Comparison of ENCODE assay signal across 17 cellular contexts in the genomic region with DNA sequence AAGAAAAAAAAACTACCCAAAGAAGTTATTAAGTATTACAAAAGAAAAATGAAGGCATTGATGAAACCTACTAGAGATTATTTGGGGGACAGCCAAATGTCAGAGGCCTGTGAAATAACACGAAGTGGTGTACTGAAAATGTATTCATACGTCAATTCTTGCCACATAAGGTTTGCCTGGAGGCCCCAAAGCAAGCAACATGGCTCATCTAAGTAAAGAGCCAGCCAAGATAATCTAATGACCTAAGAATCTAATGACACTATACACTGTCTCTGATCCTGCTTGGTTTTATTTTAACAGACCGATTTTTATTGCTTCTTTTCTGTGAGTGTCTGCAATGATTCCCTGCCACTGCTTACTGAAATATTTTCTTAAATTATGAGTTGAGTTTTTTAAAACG. TPM values are rescaled to one million over a fixed set of nuclear protein-coding genes. Genes with fewer than 3 reads are reported as not detected.
A peak's percentile ranks its signal among the peaks of the same experiment; 100 is the strongest.
DNase-seq lines count a peak whose midpoint lies in the region; ATAC-seq, FAIRE-seq and TF ChIP-seq lines count a peak whose summit lies in the region.
"Had no signal": no experiment of that assay in that cellular context is flagged by ENCODE, and none has a peak within 500 bp of the region (broad histone marks: within the 10 kb centered on the region; RNA-seq: fewer than 3 reads in every experiment).

No MANE protein-coding gene starts in this region.

- no peak overlapping the region for H3K4me3 ChIP-seq in esophagus muscularis mucosa
- no peak overlapping the region for H3K4me3 ChIP-seq in left lung
- no peak overlapping the region for H3K4me3 ChIP-seq in tibial artery
- no peak overlapping the region for H3K4me3 ChIP-seq in HepG2 (replicated peaks in 1 of 3; ENCODE audit: insufficient read depth in 1 of 3, low read depth in 2 of 3, low read length in 3 of 3)

- no peak overlapping the region for H2AFZ ChIP-seq in HepG2 (ENCODE audit: low read length)

- CTCF ChIA-PET in HepG2 (lab: Yijun Ruan, JAX; ENCODE audit: low intra/inter-chr PET ratio, low total read pairs): no interaction called here

- no peaks in the 10 kb centered on the region for H3K79me2 ChIP-seq in HepG2 (ENCODE audit: insufficient read depth, low read length)

- no peak for TF ChIP-seq RAD21 in HepG2 (CRISPR knock-in tag; IDR thresholded peaks at IDR 0.05)

- H3K4me1 ChIP-seq in esophagus muscularis mucosa (peaks cover 36 to 53% (median 42%) of the 10 kb centered on the region in 4 donors), left lung (peaks cover 0 to 10% of the 10 kb centered on the region in 2 donors), tibial artery (peaks cover 0 to 58% (median 14%) of the 10 kb centered on the region in 4 donors), HepG2 (ENCODE audit: insufficient read depth, low read length) (no peaks in the 10 kb centered on the region)

- WGBS in esophagus muscularis mucosa: 12% methylated on average over 4 of the region's 4 CpGs
- 5% methylated on average over 4 of the region's 4 CpGs for WGBS in HepG2 (ENCODE audit: low lambda C conversion rate)

- intact Hi-C loops in esophagus muscularis mucosa (cut with DNase I): no loop called here
- intact Hi-C loops in left lung (cut with DNase I): no loop called here
- intact Hi-C loops in tibial artery (cut with DNase I; ENCODE audit: low total_unique reads): no loop called here
- intact Hi-C loops in HepG2 (cut with micrococcal nuclease; ENCODE audit: unreplicated experiment): no loop called here

- H3K9ac ChIP-seq in HepG2 (ENCODE audit: insufficient read depth, low read depth, low read length): no peak overlapping the region

- POLR2A ChIA-PET in HepG2 (lab: Yijun Ruan, JAX): no interaction called here

- no peaks in the 10 kb centered on the region for H4K20me1 ChIP-seq in HepG2 (ENCODE audit: insufficient read depth, low read length)

- ATAC-seq in left lung (peak; percentile 37), HG03025 (IDR thresholded peaks at IDR 0.05; ENCODE audit: low FRiP score, unreplicated experiment) (no peak), HepG2 (no peak)

- TF ChIP-seq EP300 in esophagus muscularis mucosa (IDR thresholded peaks at IDR 0.05): no peak
- no peak for TF ChIP-seq EP300 in HepG2 (IDR thresholded peaks at IDR 0.05; ENCODE audit: low read depth in 2 of 2, low read length in 2 of 2)
- no peak for TF ChIP-seq EP300 in HepG2 (CRISPR knock-in tag; IDR thresholded peaks at IDR 0.05; ENCODE audit: borderline replicate concordance)

- H3K36me3 ChIP-seq in esophagus muscularis mucosa (no peaks in the 10 kb centered on the region), left lung (no peaks in the 10 kb centered on the region), tibial artery (no peaks in the 10 kb centered on the region), HepG2 (replicated peaks in 1 of 2; ENCODE audit: control insufficient read depth in 1 of 2, insufficient read depth in 2 of 2, low read length in 2 of 2) (no peaks in the 10 kb centered on the region)

- no peak for FAIRE-seq in HepG2 (lab: Jason Lieb, UNC)
- FAIRE-seq: colon, G401.6, H54, islet of Langerhans had no signal

- no peak for TF ChIP-seq POLR2A in esophagus muscularis mucosa (IDR thresholded peaks at IDR 0.05; ENCODE audit: low read depth)
- TF ChIP-seq POLR2A in HepG2 (IDR thresholded peaks at IDR 0.05; ENCODE audit: insufficient read depth in 1 of 2, low read depth in 2 of 2, low read length in 2 of 2): no peak

- DNase-seq in M059J (ENCODE audit: low read depth): peak; percentile 29
- no peak for DNase-seq in esophagus muscularis mucosa (ENCODE audit: extremely low spot score)
- DNase-seq in left lung: no peak
- DNase-seq in tibial artery: peak in 1 of 2 donors; percentile 38
- DNase-seq in NOMO-1 treated with dmso at 0.1 percent for 144 hours (lab: John Stamatoyannopoulos, UW; ENCODE audit: unreplicated experiment): no peak
- no peak for DNase-seq in HepG2 (ENCODE audit: low spot score)
- DNase-seq in KBM-7: no peak
- DNase-seq: activated CD4-positive, CD25-positive, alpha-beta regulatory T cell; activated CD8-positive, alpha-beta memory T cell treated with anti-CD3 and anti-CD28 coated beads, Interleukin-2, amount 50 U/mL, for 4 hours; activated naive CD4-positive, alpha-beta T cell treated with anti-CD3 and anti-CD28 coated beads, Interleukin-2, amount 50 U/mL, for 16 hours; CD8-positive, alpha-beta memory T cell; stimulated activated naive CD4-positive, alpha-beta T cell had no signal

- BruUV-seq in HepG2 (replicated peaks; lab: Mats Ljungman, UMichigan): no TSS peak

- no peak for TF ChIP-seq CTCF in esophagus muscularis mucosa (IDR thresholded peaks at IDR 0.05)
- TF ChIP-seq CTCF in left lung (IDR thresholded peaks at IDR 0.05): no peak
- no peak for TF ChIP-seq CTCF in tibial artery (IDR thresholded peaks at IDR 0.05)
- no peak for TF ChIP-seq CTCF in HepG2 (CRISPR knock-in tag; IDR thresholded peaks at IDR 0.05)

- in situ Hi-C loops in HepG2 (cut with HindIII; ENCODE audit: extremely low pct_ligation_motif_present, low pct_unique_long_range_greater_than_20kb) (no loop called here), KBM-7 (cut with MboI; ENCODE audit: low pct_unique_long_range_greater_than_20kb, low sequenced_read_pairs) (no loop called here)

- no peak overlapping the region for H3K4me2 ChIP-seq in HepG2 (ENCODE audit: low read depth, low read length)

- H3K9me3 ChIP-seq in esophagus muscularis mucosa: no peaks in the 10 kb centered on the region
- no peaks in the 10 kb centered on the region for H3K9me3 ChIP-seq in left lung
- no peaks in the 10 kb centered on the region for H3K9me3 ChIP-seq in tibial artery
- H3K9me3 ChIP-seq in HepG2 (ENCODE audit: low read length): no peaks in the 10 kb centered on the region

- no peaks in the 10 kb centered on the region for H3K27me3 ChIP-seq in esophagus muscularis mucosa
- H3K27me3 ChIP-seq in left lung: no peaks in the 10 kb centered on the region
- no peaks in the 10 kb centered on the region for H3K27me3 ChIP-seq in tibial artery
- H3K27me3 ChIP-seq in HepG2 (ENCODE audit: control insufficient read depth in 1 of 2, insufficient read depth in 2 of 2, low read length in 2 of 2): no peaks in the 10 kb centered on the region

- H3K27ac ChIP-seq in esophagus muscularis mucosa (replicated peaks in 1 of 4): peak overlapping the region; percentile 60 to 71 (median 68)
- H3K27ac ChIP-seq in left lung: peak overlapping the region in 1 of 2 donors; percentile 16
- H3K27ac ChIP-seq in tibial artery: peak overlapping the region; percentile 60
- no peak overlapping the region for H3K27ac ChIP-seq in HepG2 (ENCODE audit: extremely low read length, insufficient read depth, low read length)

TF ChIP-seq in HepG2, 621 proteins besides CTCF, POLR2A, EP300 and RAD21:
- TF ChIP-seq, protein P1, sequence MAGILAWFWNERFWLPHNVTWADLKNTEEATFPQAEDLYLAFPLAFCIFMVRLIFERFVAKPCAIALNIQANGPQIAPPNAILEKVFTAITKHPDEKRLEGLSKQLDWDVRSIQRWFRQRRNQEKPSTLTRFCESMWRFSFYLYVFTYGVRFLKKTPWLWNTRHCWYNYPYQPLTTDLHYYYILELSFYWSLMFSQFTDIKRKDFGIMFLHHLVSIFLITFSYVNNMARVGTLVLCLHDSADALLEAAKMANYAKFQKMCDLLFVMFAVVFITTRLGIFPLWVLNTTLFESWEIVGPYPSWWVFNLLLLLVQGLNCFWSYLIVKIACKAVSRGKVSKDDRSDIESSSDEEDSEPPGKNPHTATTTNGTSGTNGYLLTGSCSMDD (CRISPR knock-in tag; IDR thresholded peaks at IDR 0.05): no peak
- TF ChIP-seq ZNF761 (CRISPR knock-in tag; conservative IDR thresholded peaks at IDR 0.05) (no peak), AHR (CRISPR knock-in tag; IDR thresholded peaks at IDR 0.05) (no peak)

RNA-seq across cellular contexts. Expression of a gene that starts 34.7 kb away (rescaled TPM):
- 0.81 and 1.3 TPM in 2 replicates for total RNA-seq in M059J (2014; rRNA removed; shearing (Covaris generic))
- total RNA-seq in esophagus muscularis mucosa: 10 to 100 TPM; 41.7 to 53.3 (median 48.4) TPM
- total RNA-seq in left lung: 10 to 100 TPM; 14.4 to 25.7 TPM
- total RNA-seq in HepG2 (2016; rRNA removed; fragmentation: Illumina TruSeq; extraction: Trizol): not detected in 2 replicates
- not detected in 2 replicates for total RNA-seq in HepG2 (2016; cell fraction: cytosol; rRNA removed; fragmentation: Illumina TruSeq; extraction: Trizol; ENCODE audit: low read depth)
- not detected in 2 replicates for total RNA-seq in HepG2 (2016; cell fraction: insoluble cytoplasmic fraction; rRNA removed; fragmentation: Illumina TruSeq; extraction: Trizol)
- total RNA-seq in HepG2 (2016; cell fraction: membrane; rRNA removed; fragmentation: Illumina TruSeq; extraction: Trizol): not detected in 2 replicates
- not detected in 2 replicates for total RNA-seq in HepG2 (2016; cell fraction: nucleus; rRNA removed; fragmentation: Illumina TruSeq; extraction: Trizol)
- not detected in 2 replicates for polyA plus RNA-seq in HepG2 (2011; rRNA removed)
- polyA plus RNA-seq in HepG2 (2011; cell fraction: cytosol; rRNA removed): not detected in 2 replicates
- not detected in 2 replicates for polyA plus RNA-seq in HepG2 (2011; cell fraction: nucleus; rRNA removed)
- polyA plus RNA-seq in HepG2 (2012): 0.01 and 0.04 TPM in 2 replicates
- not detected in 2 replicates for polyA plus RNA-seq in HepG2 (2016; cell fraction: cytosol; fragmentation: Illumina TruSeq; extraction: Trizol; ENCODE audit: low read depth)
- polyA plus RNA-seq in HepG2 (2016; cell fraction: insoluble cytoplasmic fraction; fragmentation: Illumina TruSeq; extraction: Trizol; ENCODE audit: low read depth): not detected in 2 replicates
- polyA plus RNA-seq in HepG2 (2016; cell fraction: membrane; fragmentation: Illumina TruSeq; extraction: Trizol; ENCODE audit: low read depth): not detected in 2 replicates
- not detected in 2 replicates for polyA plus RNA-seq in HepG2 (2016; cell fraction: nucleus; fragmentation: Illumina TruSeq; extraction: Trizol; ENCODE audit: insufficient read depth, low read depth)
- polyA minus RNA-seq in HepG2 (2011; rRNA and poly(A)+ RNA removed; ENCODE audit: low replicate concordance): not detected in 2 replicates
- not detected in 2 replicates for polyA minus RNA-seq in HepG2 (2011; cell fraction: cytosol; rRNA and poly(A)+ RNA removed)
- polyA minus RNA-seq in HepG2 (2011; cell fraction: nucleus; rRNA and poly(A)+ RNA removed): not detected in 2 replicates
- total RNA-seq: CD8-positive, alpha-beta memory T cell had no signal
- polyA plus RNA-seq: CD8-positive, alpha-beta memory T cell had no signal
